ENCODE assay signal across 1 cellular context in genomic region chr17:5942687-5943086, GRCh38.
TF ChIP-seq lines count a peak whose summit lies in the region.

No MANE protein-coding gene starts in this region.

TF ChIP-seq in K562, 482 proteins besides CTCF, POLR2A, EP300 and RAD21 (continued from another document and continues in another):
- TF ChIP-seq MAFG (tag; conservative IDR thresholded peaks at IDR 0.05): no peak
- no peak for TF ChIP-seq STAT5B (CRISPR knock-in tag; IDR thresholded peaks at IDR 0.05)
- no peak for TF ChIP-seq HDAC8 (tag; IDR thresholded peaks at IDR 0.05)
- no peak for TF ChIP-seq ATF3 (IDR thresholded peaks at IDR 0.05)
- no peak for TF ChIP-seq ATF3 (CRISPR knock-in tag; conservative IDR thresholded peaks at IDR 0.05)
- no peak for TF ChIP-seq DDX20 (tag; IDR thresholded peaks at IDR 0.05; ENCODE audit: low read depth)
- no peak for TF ChIP-seq REST (CRISPR knock-in tag; IDR thresholded peaks at IDR 0.05; ENCODE audit: low read depth)
- no peak for TF ChIP-seq ZMIZ1 (IDR thresholded peaks at IDR 0.05; ENCODE audit: low read depth in 2 of 2, low read length in 2 of 2)
- no peak for TF ChIP-seq SMARCA5 (IDR thresholded peaks at IDR 0.05)
- peak; percentile 38; the same call in 1 of the 2 replicates for TF ChIP-seq POLR2AphosphoS5 (IDR thresholded peaks at IDR 0.05; ENCODE audit: control insufficient read depth, insufficient read depth, low read depth, low read length)
- TF ChIP-seq BRD4 (IDR thresholded peaks at IDR 0.05): no peak
- TF ChIP-seq CGGBP1 (CRISPR knock-in tag; IDR thresholded peaks at IDR 0.05): no peak
- TF ChIP-seq TRIM28 (IDR thresholded peaks at IDR 0.05): no peak
- TF ChIP-seq HNRNPK (IDR thresholded peaks at IDR 0.05; ENCODE audit: low read depth, low read length, poor library complexity, severe bottlenecking): no peak
- TF ChIP-seq CBFA2T2 (conservative IDR thresholded peaks at IDR 0.05): peak; percentile 86
- no peak for TF ChIP-seq EZH2 (IDR thresholded peaks at IDR 0.05; ENCODE audit: borderline replicate concordance, low read depth, low read length)
- no peak for TF ChIP-seq CREB3L1 (IDR thresholded peaks at IDR 0.05; ENCODE audit: borderline replicate concordance, low read depth)
- TF ChIP-seq EHMT2 (IDR thresholded peaks at IDR 0.05): no peak
- no peak for TF ChIP-seq ZFP1 (CRISPR knock-in tag; IDR thresholded peaks at IDR 0.05)
- peak; percentile 67 for TF ChIP-seq NCOR1 (IDR thresholded peaks at IDR 0.05)
- TF ChIP-seq ATF2 (CRISPR knock-in tag; IDR thresholded peaks at IDR 0.05): no peak
- TF ChIP-seq CBFA2T3 (IDR thresholded peaks at IDR 0.05): peak; percentile 89
- TF ChIP-seq ZNF165 (CRISPR knock-in tag; IDR thresholded peaks at IDR 0.05; ENCODE audit: borderline replicate concordance): no peak
- no peak for TF ChIP-seq ZBTB17 (CRISPR knock-in tag; IDR thresholded peaks at IDR 0.05)
- TF ChIP-seq STAT5A (IDR thresholded peaks at IDR 0.05; ENCODE audit: borderline replicate concordance, low read length): peak; percentile 61
- no peak for TF ChIP-seq TSC22D4 (tag; IDR thresholded peaks at IDR 0.05)
- TF ChIP-seq RBM15 (IDR thresholded peaks at IDR 0.05; ENCODE audit: insufficient read depth, low read length): no peak
- TF ChIP-seq TCF3 (CRISPR knock-in tag; IDR thresholded peaks at IDR 0.05): peak; percentile 74
- 0 out of 2 replicates have a peak, but pooled peaks have one; percentile 10 for TF ChIP-seq SOX6 (IDR thresholded peaks at IDR 0.05)
- no peak for TF ChIP-seq TAF15 (IDR thresholded peaks at IDR 0.05; ENCODE audit: low read depth, low read length)
- TF ChIP-seq MEIS2 (IDR thresholded peaks at IDR 0.05; ENCODE audit: partially characterized antibody): no peak
- TF ChIP-seq RAD51 (IDR thresholded peaks at IDR 0.05; ENCODE audit: borderline replicate concordance, low read depth): no peak
- TF ChIP-seq TRIM25 (IDR thresholded peaks at IDR 0.05; ENCODE audit: borderline replicate concordance): no peak
- no peak for TF ChIP-seq HDAC1 (IDR thresholded peaks at IDR 0.05)
- TF ChIP-seq ZNF586 (CRISPR knock-in tag; conservative IDR thresholded peaks at IDR 0.05): no peak
- TF ChIP-seq ZNF592 (IDR thresholded peaks at IDR 0.05): no peak
- TF ChIP-seq DMBX1 (CRISPR knock-in tag; IDR thresholded peaks at IDR 0.05; ENCODE audit: borderline replicate concordance): no peak
- no peak for TF ChIP-seq OTX1 (CRISPR knock-in tag; IDR thresholded peaks at IDR 0.05)
- TF ChIP-seq CBX3 (IDR thresholded peaks at IDR 0.05; ENCODE audit: borderline replicate concordance in 1 of 2, low read length in 2 of 2): no peak
- no peak for TF ChIP-seq CEBPG (CRISPR knock-in tag; IDR thresholded peaks at IDR 0.05)
- no peak for TF ChIP-seq CEBPG (tag; conservative IDR thresholded peaks at IDR 0.05 in 1 of 2, IDR thresholded peaks at IDR 0.05 in 1 of 2)
- TF ChIP-seq POLR2B (IDR thresholded peaks at IDR 0.05; ENCODE audit: low read depth, partially characterized antibody): no peak
- TF ChIP-seq ZNF174 (CRISPR knock-in tag; IDR thresholded peaks at IDR 0.05): no peak
- TF ChIP-seq TGIF2 (CRISPR knock-in tag; IDR thresholded peaks at IDR 0.05): no peak
- no peak for TF ChIP-seq PBX2 (CRISPR knock-in tag; IDR thresholded peaks at IDR 0.05; ENCODE audit: low read depth)
- TF ChIP-seq PBX2 (tag; conservative IDR thresholded peaks at IDR 0.05; ENCODE audit: low read depth): no peak
- no peak for TF ChIP-seq ZFP30 (CRISPR knock-in tag; IDR thresholded peaks at IDR 0.05; ENCODE audit: borderline replicate concordance)
- no peak for TF ChIP-seq YBX1 (IDR thresholded peaks at IDR 0.05)
- TF ChIP-seq TAL1 (IDR thresholded peaks at IDR 0.05): peak; percentile 86
- no peak for TF ChIP-seq ZNF764 (CRISPR knock-in tag; IDR thresholded peaks at IDR 0.05; ENCODE audit: low read depth)
